In the genomic region with DNA sequence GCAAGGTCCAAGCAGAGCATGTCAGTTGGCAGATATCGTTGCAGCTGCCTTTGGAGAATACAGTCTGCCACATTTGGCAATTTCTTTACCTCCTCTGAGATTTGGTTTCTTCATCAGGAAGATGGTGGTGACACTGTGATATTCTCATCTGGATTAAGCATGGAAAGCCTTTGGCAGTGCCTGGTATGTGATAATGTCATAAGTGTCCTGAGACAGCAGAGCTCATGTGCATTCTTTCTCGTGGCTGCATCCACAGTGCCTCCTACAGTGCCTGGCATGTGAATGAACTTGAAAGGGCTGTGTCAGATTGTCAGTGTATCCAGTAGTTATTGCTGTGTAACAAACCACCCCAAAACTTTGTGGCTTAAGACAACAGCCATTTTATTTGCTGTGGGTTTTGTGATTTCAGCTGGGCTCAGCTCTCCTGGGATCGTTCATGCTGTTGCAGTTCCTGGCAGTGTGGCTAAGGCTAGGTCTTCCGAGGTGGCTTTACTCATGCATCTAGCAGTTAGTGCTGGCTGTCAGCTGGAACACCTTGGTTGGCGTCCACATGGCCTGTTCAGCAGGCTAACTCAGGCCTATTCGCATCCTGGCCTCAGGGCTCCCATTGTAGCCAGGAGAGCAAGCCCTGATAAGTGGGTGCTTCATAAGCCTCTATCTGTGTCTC, we compare ENCODE assay signal across 2 cellular contexts.
TF ChIP-seq lines count a peak whose summit lies in the region.

No MANE protein-coding gene starts in this region.

TF ChIP-seq in SK-N-SH, 30 proteins besides CTCF, POLR2A, EP300 and RAD21 (continued from another document):
- TF ChIP-seq, protein P1, sequence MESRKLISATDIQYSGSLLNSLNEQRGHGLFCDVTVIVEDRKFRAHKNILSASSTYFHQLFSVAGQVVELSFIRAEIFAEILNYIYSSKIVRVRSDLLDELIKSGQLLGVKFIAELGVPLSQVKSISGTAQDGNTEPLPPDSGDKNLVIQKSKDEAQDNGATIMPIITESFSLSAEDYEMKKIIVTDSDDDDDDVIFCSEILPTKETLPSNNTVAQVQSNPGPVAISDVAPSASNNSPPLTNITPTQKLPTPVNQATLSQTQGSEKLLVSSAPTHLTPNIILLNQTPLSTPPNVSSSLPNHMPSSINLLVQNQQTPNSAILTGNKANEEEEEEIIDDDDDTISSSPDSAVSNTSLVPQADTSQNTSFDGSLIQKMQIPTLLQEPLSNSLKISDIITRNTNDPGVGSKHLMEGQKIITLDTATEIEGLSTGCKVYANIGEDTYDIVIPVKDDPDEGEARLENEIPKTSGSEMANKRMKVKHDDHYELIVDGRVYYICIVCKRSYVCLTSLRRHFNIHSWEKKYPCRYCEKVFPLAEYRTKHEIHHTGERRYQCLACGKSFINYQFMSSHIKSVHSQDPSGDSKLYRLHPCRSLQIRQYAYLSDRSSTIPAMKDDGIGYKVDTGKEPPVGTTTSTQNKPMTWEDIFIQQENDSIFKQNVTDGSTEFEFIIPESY (IDR thresholded peaks at IDR 0.05; ENCODE audit: borderline replicate concordance, low read depth), result no peak

TF ChIP-seq in SK-N-SH treated with all-trans-retinoic acid at 6 μM for 48 hours, 23 proteins besides CTCF, POLR2A, EP300 and RAD21:
- TF ChIP-seq, protein P2, sequence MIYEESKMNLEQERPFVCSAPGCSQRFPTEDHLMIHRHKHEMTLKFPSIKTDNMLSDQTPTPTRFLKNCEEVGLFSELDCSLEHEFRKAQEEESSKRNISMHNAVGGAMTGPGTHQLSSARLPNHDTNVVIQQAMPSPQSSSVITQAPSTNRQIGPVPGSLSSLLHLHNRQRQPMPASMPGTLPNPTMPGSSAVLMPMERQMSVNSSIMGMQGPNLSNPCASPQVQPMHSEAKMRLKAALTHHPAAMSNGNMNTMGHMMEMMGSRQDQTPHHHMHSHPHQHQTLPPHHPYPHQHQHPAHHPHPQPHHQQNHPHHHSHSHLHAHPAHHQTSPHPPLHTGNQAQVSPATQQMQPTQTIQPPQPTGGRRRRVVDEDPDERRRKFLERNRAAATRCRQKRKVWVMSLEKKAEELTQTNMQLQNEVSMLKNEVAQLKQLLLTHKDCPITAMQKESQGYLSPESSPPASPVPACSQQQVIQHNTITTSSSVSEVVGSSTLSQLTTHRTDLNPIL (CRISPR knock-in tag; IDR thresholded peaks at IDR 0.05; ENCODE audit: low read depth), result no peak
- TF ChIP-seq, protein P3, sequence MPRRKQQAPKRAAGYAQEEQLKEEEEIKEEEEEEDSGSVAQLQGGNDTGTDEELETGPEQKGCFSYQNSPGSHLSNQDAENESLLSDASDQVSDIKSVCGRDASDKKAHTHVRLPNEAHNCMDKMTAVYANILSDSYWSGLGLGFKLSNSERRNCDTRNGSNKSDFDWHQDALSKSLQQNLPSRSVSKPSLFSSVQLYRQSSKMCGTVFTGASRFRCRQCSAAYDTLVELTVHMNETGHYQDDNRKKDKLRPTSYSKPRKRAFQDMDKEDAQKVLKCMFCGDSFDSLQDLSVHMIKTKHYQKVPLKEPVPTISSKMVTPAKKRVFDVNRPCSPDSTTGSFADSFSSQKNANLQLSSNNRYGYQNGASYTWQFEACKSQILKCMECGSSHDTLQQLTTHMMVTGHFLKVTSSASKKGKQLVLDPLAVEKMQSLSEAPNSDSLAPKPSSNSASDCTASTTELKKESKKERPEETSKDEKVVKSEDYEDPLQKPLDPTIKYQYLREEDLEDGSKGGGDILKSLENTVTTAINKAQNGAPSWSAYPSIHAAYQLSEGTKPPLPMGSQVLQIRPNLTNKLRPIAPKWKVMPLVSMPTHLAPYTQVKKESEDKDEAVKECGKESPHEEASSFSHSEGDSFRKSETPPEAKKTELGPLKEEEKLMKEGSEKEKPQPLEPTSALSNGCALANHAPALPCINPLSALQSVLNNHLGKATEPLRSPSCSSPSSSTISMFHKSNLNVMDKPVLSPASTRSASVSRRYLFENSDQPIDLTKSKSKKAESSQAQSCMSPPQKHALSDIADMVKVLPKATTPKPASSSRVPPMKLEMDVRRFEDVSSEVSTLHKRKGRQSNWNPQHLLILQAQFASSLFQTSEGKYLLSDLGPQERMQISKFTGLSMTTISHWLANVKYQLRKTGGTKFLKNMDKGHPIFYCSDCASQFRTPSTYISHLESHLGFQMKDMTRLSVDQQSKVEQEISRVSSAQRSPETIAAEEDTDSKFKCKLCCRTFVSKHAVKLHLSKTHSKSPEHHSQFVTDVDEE (CRISPR knock-in tag; IDR thresholded peaks at IDR 0.05), result no peak
- TF ChIP-seq OSR1 (CRISPR knock-in tag; IDR thresholded peaks at IDR 0.05), result no peak
- no peak for TF ChIP-seq TCF4 (CRISPR knock-in tag; IDR thresholded peaks at IDR 0.05; ENCODE audit: borderline replicate concordance)
- no peak for TF ChIP-seq RARB (CRISPR knock-in tag; IDR thresholded peaks at IDR 0.05)
- TF ChIP-seq CSRNP3 (CRISPR knock-in tag; IDR thresholded peaks at IDR 0.05), result no peak
- TF ChIP-seq PPARA (CRISPR knock-in tag; IDR thresholded peaks at IDR 0.05; ENCODE audit: borderline replicate concordance), result no peak
- no peak for TF ChIP-seq TOX (CRISPR knock-in tag; IDR thresholded peaks at IDR 0.05; ENCODE audit: borderline replicate concordance)
- TF ChIP-seq GLIS3 (CRISPR knock-in tag; IDR thresholded peaks at IDR 0.05), result no peak
- TF ChIP-seq, protein P4, sequence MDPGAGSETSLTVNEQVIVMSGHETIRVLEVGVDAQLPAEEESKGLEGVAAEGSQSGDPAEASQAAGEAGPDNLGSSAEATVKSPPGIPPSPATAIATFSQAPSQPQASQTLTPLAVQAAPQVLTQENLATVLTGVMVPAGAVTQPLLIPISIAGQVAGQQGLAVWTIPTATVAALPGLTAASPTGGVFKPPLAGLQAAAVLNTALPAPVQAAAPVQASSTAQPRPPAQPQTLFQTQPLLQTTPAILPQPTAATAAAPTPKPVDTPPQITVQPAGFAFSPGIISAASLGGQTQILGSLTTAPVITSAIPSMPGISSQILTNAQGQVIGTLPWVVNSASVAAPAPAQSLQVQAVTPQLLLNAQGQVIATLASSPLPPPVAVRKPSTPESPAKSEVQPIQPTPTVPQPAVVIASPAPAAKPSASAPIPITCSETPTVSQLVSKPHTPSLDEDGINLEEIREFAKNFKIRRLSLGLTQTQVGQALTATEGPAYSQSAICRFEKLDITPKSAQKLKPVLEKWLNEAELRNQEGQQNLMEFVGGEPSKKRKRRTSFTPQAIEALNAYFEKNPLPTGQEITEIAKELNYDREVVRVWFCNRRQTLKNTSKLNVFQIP (CRISPR knock-in tag; IDR thresholded peaks at IDR 0.05; ENCODE audit: borderline replicate concordance, low read depth), result no peak
- TF ChIP-seq, protein P5, sequence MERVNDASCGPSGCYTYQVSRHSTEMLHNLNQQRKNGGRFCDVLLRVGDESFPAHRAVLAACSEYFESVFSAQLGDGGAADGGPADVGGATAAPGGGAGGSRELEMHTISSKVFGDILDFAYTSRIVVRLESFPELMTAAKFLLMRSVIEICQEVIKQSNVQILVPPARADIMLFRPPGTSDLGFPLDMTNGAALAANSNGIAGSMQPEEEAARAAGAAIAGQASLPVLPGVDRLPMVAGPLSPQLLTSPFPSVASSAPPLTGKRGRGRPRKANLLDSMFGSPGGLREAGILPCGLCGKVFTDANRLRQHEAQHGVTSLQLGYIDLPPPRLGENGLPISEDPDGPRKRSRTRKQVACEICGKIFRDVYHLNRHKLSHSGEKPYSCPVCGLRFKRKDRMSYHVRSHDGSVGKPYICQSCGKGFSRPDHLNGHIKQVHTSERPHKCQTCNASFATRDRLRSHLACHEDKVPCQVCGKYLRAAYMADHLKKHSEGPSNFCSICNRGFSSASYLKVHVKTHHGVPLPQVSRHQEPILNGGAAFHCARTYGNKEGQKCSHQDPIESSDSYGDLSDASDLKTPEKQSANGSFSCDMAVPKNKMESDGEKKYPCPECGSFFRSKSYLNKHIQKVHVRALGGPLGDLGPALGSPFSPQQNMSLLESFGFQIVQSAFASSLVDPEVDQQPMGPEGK (CRISPR knock-in tag; IDR thresholded peaks at IDR 0.05; ENCODE audit: borderline replicate concordance), result no peak
- no peak for TF ChIP-seq ZNF8 (CRISPR knock-in tag; IDR thresholded peaks at IDR 0.05)
